ENCODE assay signal across 1 cellular context in genomic region chr5:149417714-149418368, GRCh38.
A peak's percentile ranks its signal among the peaks of the same experiment; 100 is the strongest.
TF ChIP-seq lines count a peak whose summit lies in the region.

No MANE protein-coding gene starts in this region.

TF ChIP-seq in K562, 482 proteins besides CTCF, POLR2A, EP300 and RAD21:
- TF ChIP-seq ADNP (tag; IDR thresholded peaks at IDR 0.05) (peak; percentile 81), ZFP36 (IDR thresholded peaks at IDR 0.05; ENCODE audit: low read depth, low read length, partially characterized antibody) (peak; percentile 21), BCOR (IDR thresholded peaks at IDR 0.05) (peak; percentile 89), RCOR1 (IDR thresholded peaks at IDR 0.05; ENCODE audit: borderline replicate concordance in 1 of 2, low read depth in 2 of 2, low read length in 2 of 2) (0 out of 4 replicates have a peak, but pooled peaks of 1 of the 2 experiments have one; percentile 7), RBM25 (IDR thresholded peaks at IDR 0.05; ENCODE audit: low read depth, low read length, severe bottlenecking) (peak; percentile 96), MEIS2 (IDR thresholded peaks at IDR 0.05; ENCODE audit: partially characterized antibody) (no peak), KDM1A (IDR thresholded peaks at IDR 0.05) (peak; percentile 51 to 66; a peak in 2 of 4 replicates), ZNF407 (IDR thresholded peaks at IDR 0.05; ENCODE audit: low read depth) (no peak), PTBP1 (IDR thresholded peaks at IDR 0.05; ENCODE audit: low read depth, low read length) (0 out of 2 replicates have a peak, but pooled peaks have one; percentile 38), CBX1 (IDR thresholded peaks at IDR 0.05; ENCODE audit: low read depth) (peak; percentile 68; the same call in 1 of the 2 replicates), SMARCA5 (IDR thresholded peaks at IDR 0.05) (peak; percentile 60; the same call in 1 of the 2 replicates)
